ENCODE assay signal across 8 cellular contexts in genomic region chr16:89256651-89257254, GRCh38. TPM values are rescaled to one million over a fixed set of nuclear protein-coding genes. Genes with fewer than 3 reads are reported as not detected.
A peak's percentile ranks its signal among the peaks of the same experiment; 100 is the strongest.
DNase-seq lines count a peak whose midpoint lies in the region; ATAC-seq and TF ChIP-seq lines count a peak whose summit lies in the region.

No MANE protein-coding gene starts in this region.

- H3K4me2 ChIP-seq in PC-3 (ENCODE audit: low read length) = peak overlapping the region; percentile 95

- H3K27ac ChIP-seq in PC-3 (ENCODE audit: low read length) = peak overlapping the region; percentile 52
- H3K27ac ChIP-seq in thoracic aorta = no peak overlapping the region

- H3F3A ChIP-seq in PC-3 (ENCODE audit: low read length, unreplicated experiment) = no peaks in the 10 kb centered on the region

- H3K27me3 ChIP-seq in PC-3 (ENCODE audit: low read length) (no peaks in the 10 kb centered on the region), thoracic aorta (replicated peaks; ENCODE audit: insufficient read depth) (no peaks in the 10 kb centered on the region)

- peaks cover 14% of the 10 kb centered on the region for H3K4me1 ChIP-seq in PC-3 (ENCODE audit: insufficient read depth, low read length)
- H3K4me1 ChIP-seq in thoracic aorta (ENCODE audit: control insufficient read depth in 1 of 2, low read depth in 2 of 2) = peaks cover 4 to 13% of the 10 kb centered on the region in 2 donors

- intact Hi-C loops in PC-3 (cut with micrococcal nuclease) (no loop called here), posterior cingulate gyrus (cut with DNase I) (no loop called here)

- peak; percentile 50 for DNase-seq in DMS153 treated with DMSO at 0.1 percent for 48 hours (lab: John Stamatoyannopoulos, UW; ENCODE audit: unreplicated experiment)
- DNase-seq in PC-3 = peak; percentile 81
- DNase-seq in activated gamma-delta T cell (lab: John Stamatoyannopoulos, UW) = peak; percentile 66
- DNase-seq in germinal center (ENCODE audit: low spot score) = peak; percentile 22
- DNase-seq in posterior cingulate gyrus = peak; percentile 46 to 95 (median 66)
- no peak for DNase-seq in thoracic aorta (ENCODE audit: low spot score)

- POLR2A ChIA-PET in PC-3 (lab: Charles Lee; ENCODE audit: unreplicated experiment) = no interaction called here

- TSS peak; percentile 57 for BruUV-seq in PC-3 (replicated peaks; lab: Mats Ljungman, UMichigan)

- H3K9ac ChIP-seq in PC-3 (ENCODE audit: low read length) = peak overlapping the region; percentile 73

- peak overlapping the region; percentile 95 for H2AFZ ChIP-seq in PC-3 (ENCODE audit: low read length)

- ATAC-seq in PC-3 (peak; percentile 90), thoracic aorta (ENCODE audit: insufficient number of reproducible peaks, low FRiP score, low read depth) (no peak), GM18511 (IDR thresholded peaks at IDR 0.05; ENCODE audit: unreplicated experiment) (no peak), HG03039 (IDR thresholded peaks at IDR 0.05; ENCODE audit: unreplicated experiment) (no peak)

- no peak for TF ChIP-seq CTCF in PC-3 (conservative IDR thresholded peaks at IDR 0.05; ENCODE audit: low read depth, low read length)
- no peak for TF ChIP-seq CTCF in thoracic aorta (IDR thresholded peaks at IDR 0.05)

- peaks cover 9% of the 10 kb centered on the region; the same call in 1 of the 2 replicates for H3K79me2 ChIP-seq in PC-3 (ENCODE audit: low read length)

- no peaks in the 10 kb centered on the region for H4K20me1 ChIP-seq in PC-3 (ENCODE audit: low read length)

- H3K9me3 ChIP-seq in PC-3 (ENCODE audit: low read length) (no peaks in the 10 kb centered on the region), thoracic aorta (no peaks in the 10 kb centered on the region)

- peak overlapping the region; percentile 70 for H3K4me3 ChIP-seq in PC-3 (ENCODE audit: low read length)
- H3K4me3 ChIP-seq in thoracic aorta = peak overlapping the region; percentile 56

- H3K36me3 ChIP-seq in PC-3 (ENCODE audit: low read depth, low read length) (no peaks in the 10 kb centered on the region), thoracic aorta (no peaks in the 10 kb centered on the region)

- CTCF ChIA-PET in PC-3 (lab: Charles Lee) = no interaction called here

- no peaks in the 10 kb centered on the region for H3K9me2 ChIP-seq in PC-3 (replicated peaks; ENCODE audit: low read length)

RNA-seq across cellular contexts. Expression of gene ZNF778, which starts 39.2 kb away (rescaled TPM):
- total RNA-seq in PC-3 (2014; rRNA removed) (15.3 and 17.3 TPM in 2 replicates), thoracic aorta (10 to 100 TPM; 17.1 to 27.2 TPM)

RNA-seq across cellular contexts. Expression of gene SLC22A31, which starts 56.4 kb away (rescaled TPM):
- total RNA-seq in PC-3 (2014; rRNA removed) = 5.6 and 8.4 TPM in 2 replicates
- under 1 TPM in 1 of 2 donors, not detected in 1; 0.81 TPM for total RNA-seq in thoracic aorta
